Comparison of ENCODE assay signal across 14 cellular contexts in genomic region chr12:62784576-62784975, GRCh38.
"Had no signal": no experiment of that assay in that cellular context is flagged by ENCODE, and none has a peak within 500 bp of the region (broad histone marks: within the 10 kb centered on the region; RNA-seq: fewer than 3 reads in every experiment).

No MANE protein-coding gene starts in this region.

- H3K4me3 Mint-ChIP-seq: activated T-cell treated with anti-CD3 and anti-CD28 coated beads, Interleukin-2, amount 50 U/mL, for 72 hours; naive thymus-derived CD4-positive, alpha-beta T cell; stimulated activated naive B cell treated with anti-CD40 and anti-IgM and Interleukin-4, amounts not matched to agents 10 μg/mL and 1 μg/mL and 100 μg/mL, for 72 hours had no signal

- H3K9me3 Mint-ChIP-seq: activated T-cell treated with anti-CD3 and anti-CD28 coated beads, Interleukin-2, amount 50 U/mL, for 72 hours; naive thymus-derived CD4-positive, alpha-beta T cell; stimulated activated naive B cell treated with anti-CD40 and anti-IgM and Interleukin-4, amounts not matched to agents 10 μg/mL and 1 μg/mL and 100 μg/mL, for 72 hours had no signal

- H3K27ac Mint-ChIP-seq: activated T-cell treated with anti-CD3 and anti-CD28 coated beads, Interleukin-2, amount 50 U/mL, for 72 hours; naive thymus-derived CD4-positive, alpha-beta T cell had no signal

- DNase-seq: activated CD4-positive, alpha-beta T cell treated with anti-CD3 and anti-CD28 coated beads, Interleukin-2, amount 50 U/mL, for 4 hours; activated effector memory CD4-positive, alpha-beta T cell treated with anti-CD3 and anti-CD28 coated beads, Interleukin-2, amount 50 U/mL, for 16 hours; activated naive CD4-positive, alpha-beta T cell treated with anti-CD3 and anti-CD28 coated beads, Interleukin-2, amount 50 U/mL, for 16 hours; activated T-cell treated with anti-CD3 and anti-CD28 coated beads, Interleukin-2, amount 50 U/mL, for 72 hours; aorta; mesendoderm; naive thymus-derived CD4-positive, alpha-beta T cell; pancreas; right lobe of liver; stimulated activated naive B cell treated with anti-CD40 and anti-IgM and Interleukin-4, amounts not matched to agents 10 μg/mL and 1 μg/mL and 100 μg/mL, for 72 hours; upper lobe of right lung had no signal

- H3K27ac ChIP-seq: coronary artery, pancreas, right lobe of liver, upper lobe of right lung had no signal

- H3K9me3 ChIP-seq: breast epithelium, esophagus muscularis mucosa, pancreas, right lobe of liver, upper lobe of right lung had no signal

- H3K4me3 ChIP-seq: breast epithelium, coronary artery, esophagus muscularis mucosa, pancreas, right lobe of liver, upper lobe of right lung had no signal

- H3K36me3 ChIP-seq: breast epithelium, esophagus muscularis mucosa, pancreas, right lobe of liver, upper lobe of right lung had no signal

- H3K4me1 Mint-ChIP-seq: stimulated activated naive B cell treated with anti-CD40 and anti-IgM and Interleukin-4, amounts not matched to agents 10 μg/mL and 1 μg/mL and 100 μg/mL, for 72 hours had no signal

- H3K36me3 Mint-ChIP-seq: naive thymus-derived CD4-positive, alpha-beta T cell; stimulated activated naive B cell treated with anti-CD40 and anti-IgM and Interleukin-4, amounts not matched to agents 10 μg/mL and 1 μg/mL and 100 μg/mL, for 72 hours had no signal

- ATAC-seq: activated T-cell treated with anti-CD3 and anti-CD28 coated beads, Interleukin-2, amount 50 U/mL, for 72 hours; naive thymus-derived CD4-positive, alpha-beta T cell; pancreas; right lobe of liver; stimulated activated naive B cell treated with anti-CD40 and anti-IgM and Interleukin-4, amounts not matched to agents 10 μg/mL and 1 μg/mL and 100 μg/mL, for 72 hours; upper lobe of right lung had no signal

- H3K4me1 ChIP-seq: breast epithelium, pancreas had no signal

- H3K27me3 ChIP-seq: breast epithelium, esophagus muscularis mucosa, pancreas, right lobe of liver, upper lobe of right lung had no signal
